ENCODE assay signal across 2 cellular contexts in the genomic region with DNA sequence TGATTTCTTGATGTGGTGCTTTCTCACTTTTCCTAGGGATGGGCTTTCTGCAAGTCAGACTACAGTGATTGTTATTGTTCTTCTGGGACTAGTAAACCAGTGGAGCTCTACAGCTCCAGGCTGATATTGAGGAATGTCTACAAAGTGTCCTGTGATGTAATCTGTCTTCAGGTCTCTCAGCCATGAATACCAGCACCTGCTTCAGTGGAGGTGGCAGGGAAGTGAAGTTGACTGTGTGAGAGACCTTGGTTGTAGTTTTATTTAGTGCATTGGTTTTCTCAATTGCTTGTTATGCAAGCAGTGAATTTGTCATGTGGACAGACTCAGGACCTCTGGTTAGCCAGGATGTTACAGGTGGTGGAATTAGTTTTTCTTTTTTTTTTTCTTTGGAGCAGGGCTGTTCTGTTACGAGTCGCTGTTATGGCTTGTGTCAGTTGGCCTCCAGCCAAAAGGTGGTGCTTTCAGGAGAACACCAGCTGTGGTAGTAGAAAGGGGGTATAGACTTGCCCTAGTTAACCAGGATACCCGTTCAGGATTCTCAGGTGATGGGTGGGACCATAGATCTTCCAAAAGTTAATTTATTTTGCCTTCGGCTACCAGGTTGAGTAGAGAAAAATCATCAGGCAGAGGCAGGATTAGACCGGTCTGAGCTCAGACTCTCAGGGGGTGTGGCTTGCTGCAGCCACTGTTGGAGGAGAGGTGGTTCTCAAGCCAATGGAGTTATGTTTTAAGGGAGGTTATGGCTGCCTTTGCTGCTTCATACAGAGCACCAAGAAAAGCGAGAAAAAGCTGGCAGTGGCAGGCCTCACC.
A peak's percentile ranks its signal among the peaks of the same experiment; 100 is the strongest.
TF ChIP-seq lines count a peak whose summit lies in the region.

No MANE protein-coding gene starts in this region.

TF ChIP-seq in GM23338, 12 proteins besides CTCF, POLR2A, EP300 and RAD21 (continued from another document):
- TF ChIP-seq, protein P1, sequence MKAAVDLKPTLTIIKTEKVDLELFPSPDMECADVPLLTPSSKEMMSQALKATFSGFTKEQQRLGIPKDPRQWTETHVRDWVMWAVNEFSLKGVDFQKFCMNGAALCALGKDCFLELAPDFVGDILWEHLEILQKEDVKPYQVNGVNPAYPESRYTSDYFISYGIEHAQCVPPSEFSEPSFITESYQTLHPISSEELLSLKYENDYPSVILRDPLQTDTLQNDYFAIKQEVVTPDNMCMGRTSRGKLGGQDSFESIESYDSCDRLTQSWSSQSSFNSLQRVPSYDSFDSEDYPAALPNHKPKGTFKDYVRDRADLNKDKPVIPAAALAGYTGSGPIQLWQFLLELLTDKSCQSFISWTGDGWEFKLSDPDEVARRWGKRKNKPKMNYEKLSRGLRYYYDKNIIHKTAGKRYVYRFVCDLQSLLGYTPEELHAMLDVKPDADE (IDR thresholded peaks at IDR 0.05) = no peak
- no peak for TF ChIP-seq POLR2AphosphoS5 (IDR thresholded peaks at IDR 0.05; ENCODE audit: low read depth)
TF ChIP-seq in GM23338: peak in this region for 0.

TF ChIP-seq in K562, 482 proteins besides CTCF, POLR2A, EP300 and RAD21 (continued from another document):
- TF ChIP-seq ZNF165 (CRISPR knock-in tag; IDR thresholded peaks at IDR 0.05; ENCODE audit: borderline replicate concordance) (no peak), NFIC (IDR thresholded peaks at IDR 0.05) (peak; percentile 96), ZNF444 (CRISPR knock-in tag; IDR thresholded peaks at IDR 0.05) (no peak), FOXJ2 (tag; IDR thresholded peaks at IDR 0.05) (no peak), ZNF175 (CRISPR knock-in tag; IDR thresholded peaks at IDR 0.05; ENCODE audit: low read depth) (no peak), NFRKB (IDR thresholded peaks at IDR 0.05; ENCODE audit: low read depth) (no peak), ZNF239 (CRISPR knock-in tag; IDR thresholded peaks at IDR 0.05) (no peak), GABPB2 (CRISPR knock-in tag; conservative IDR thresholded peaks at IDR 0.05) (no peak), HLTF (IDR thresholded peaks at IDR 0.05) (no peak), ZC3H11A (IDR thresholded peaks at IDR 0.05; ENCODE audit: low read depth, low read length) (no peak), MIER1 (IDR thresholded peaks at IDR 0.05; ENCODE audit: low read depth) (no peak), TBP (optimal IDR thresholded peaks at IDR 0.05; ENCODE audit: low read depth, low read length) (no peak), ETV6 (IDR thresholded peaks at IDR 0.05; ENCODE audit: borderline replicate concordance in 1 of 2, low read depth in 2 of 2, low read length in 1 of 2) (no peak), ETV6 (CRISPR knock-in tag; IDR thresholded peaks at IDR 0.05; ENCODE audit: borderline replicate concordance) (no peak), CTBP1 (IDR thresholded peaks at IDR 0.05; ENCODE audit: borderline replicate concordance) (no peak), ZNF41 (CRISPR knock-in tag; conservative IDR thresholded peaks at IDR 0.05) (no peak), TEAD4 (IDR thresholded peaks at IDR 0.05; ENCODE audit: low read length) (no peak), TEAD4 (CRISPR knock-in tag; IDR thresholded peaks at IDR 0.05; ENCODE audit: borderline replicate concordance) (no peak)
- TF ChIP-seq, protein P2, sequence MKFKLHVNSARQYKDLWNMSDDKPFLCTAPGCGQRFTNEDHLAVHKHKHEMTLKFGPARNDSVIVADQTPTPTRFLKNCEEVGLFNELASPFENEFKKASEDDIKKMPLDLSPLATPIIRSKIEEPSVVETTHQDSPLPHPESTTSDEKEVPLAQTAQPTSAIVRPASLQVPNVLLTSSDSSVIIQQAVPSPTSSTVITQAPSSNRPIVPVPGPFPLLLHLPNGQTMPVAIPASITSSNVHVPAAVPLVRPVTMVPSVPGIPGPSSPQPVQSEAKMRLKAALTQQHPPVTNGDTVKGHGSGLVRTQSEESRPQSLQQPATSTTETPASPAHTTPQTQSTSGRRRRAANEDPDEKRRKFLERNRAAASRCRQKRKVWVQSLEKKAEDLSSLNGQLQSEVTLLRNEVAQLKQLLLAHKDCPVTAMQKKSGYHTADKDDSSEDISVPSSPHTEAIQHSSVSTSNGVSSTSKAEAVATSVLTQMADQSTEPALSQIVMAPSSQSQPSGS (CRISPR knock-in tag; IDR thresholded peaks at IDR 0.05) = no peak
